ENCODE assay signal across 7 cellular contexts in genomic region chr16:70800306-70800705, GRCh38. TPM values are rescaled to one million over a fixed set of nuclear protein-coding genes. Genes with fewer than 3 reads are reported as not detected.
DNase-seq lines count a peak whose midpoint lies in the region; ATAC-seq and TF ChIP-seq lines count a peak whose summit lies in the region.

No MANE protein-coding gene starts in this region.

- no peak overlapping the region for H2BK12ac ChIP-seq in H9 (ENCODE audit: insufficient read length, low read depth, low read length)

- H3K9me3 Mint-ChIP-seq in H9, result no peaks in the 10 kb centered on the region; a peak in 1 of 5 replicates

- no peak overlapping the region for H2AK5ac ChIP-seq in H9 (ENCODE audit: insufficient read length, low read length)

- peak overlapping the region; percentile 85 to 93 for H3K4me3 Mint-ChIP-seq in H9

- H3K14ac ChIP-seq in H9 (ENCODE audit: insufficient read depth, low read length), result peak overlapping the region; percentile 19; the same call in 1 of the 2 replicates

- TF ChIP-seq CTCF in H9 (conservative IDR thresholded peaks at IDR 0.05) (no peak), RWPE2 (IDR thresholded peaks at IDR 0.05; ENCODE audit: poor library complexity, severe bottlenecking) (no peak), fibroblast of lung (conservative IDR thresholded peaks at IDR 0.05 in 1 of 2, IDR thresholded peaks at IDR 0.05 in 1 of 2; ENCODE audit: low read depth in 1 of 2, low read length in 2 of 2) (no peak), psoas muscle (IDR thresholded peaks at IDR 0.05) (no peak)

- H3K27ac ChIP-seq in H9 (ENCODE audit: insufficient read length, low read depth, low read length) (no peak overlapping the region), RWPE2 (ENCODE audit: poor library complexity, severe bottlenecking) (no peak overlapping the region), fibroblast of lung (ENCODE audit: insufficient read depth, low read length) (peak overlapping the region; percentile 72), psoas muscle (peak overlapping the region; percentile 70)

- H3K9me3 ChIP-seq in H9 (ENCODE audit: control insufficient read depth, low read depth, low read length) (no peaks in the 10 kb centered on the region), RWPE2 (ENCODE audit: severe bottlenecking) (no peaks in the 10 kb centered on the region), fibroblast of lung (ENCODE audit: control insufficient read depth, insufficient read depth, low read depth, low read length) (no peaks in the 10 kb centered on the region), psoas muscle (no peaks in the 10 kb centered on the region)

- no CpG with 5 or more reads among the region's 7 CpGs for WGBS in H9 (ENCODE audit: extremely low coverage, insufficient read length, low lambda C conversion rate)
- WGBS in psoas muscle, 3 donors, result 14 to 17% (median 17%) methylated on average over 7 of the region's 7 CpGs

- no peak overlapping the region for H2BK20ac ChIP-seq in H9 (ENCODE audit: low read depth, low read length, poor library complexity, severe bottlenecking)

- H2AFZ ChIP-seq in H9 (ENCODE audit: low read length) (peak overlapping the region; percentile 6), fibroblast of lung (ENCODE audit: low read length) (peak overlapping the region; percentile 68)

- H3K4me3 ChIP-seq in RWPE2 (ENCODE audit: severe bottlenecking) (peak overlapping the region; percentile 69), fibroblast of lung (replicated peaks in 1 of 4; ENCODE audit: control extremely low read depth in 1 of 4, insufficient read depth in 1 of 4, low read depth in 3 of 4, low read length in 4 of 4) (peak overlapping the region; percentile 81 to 98 (median 88)), psoas muscle (peak overlapping the region; percentile 92)

- peak overlapping the region in 2 of 3 experiments; percentile 94 to 96; a peak in 5 of 7 replicates for H3K27ac Mint-ChIP-seq in H9

- H4K8ac ChIP-seq in H9 (replicated peaks; ENCODE audit: insufficient read length, low read depth, low read length), result no peak overlapping the region

- DNase-seq in H9 (no peak), RWPE2 (ENCODE audit: low spot score) (no peak), fibroblast of lung (ENCODE audit: low read depth in 2 of 2) (no peak), psoas muscle (no peak), DMS 273 (lab: John Stamatoyannopoulos, UW; ENCODE audit: unreplicated experiment) (no peak), iPS-NIHi11 (ENCODE audit: low spot score) (no peak), DMS79 (lab: John Stamatoyannopoulos, UW) (no peak)

- peaks cover 3% of the 10 kb centered on the region for H3K23me2 ChIP-seq in H9 (ENCODE audit: insufficient read length, low read depth, low read length, poor library complexity, severe bottlenecking)

- no peak overlapping the region for H3K56ac ChIP-seq in H9 (ENCODE audit: insufficient read length, low read depth, low read length)

- no peaks in the 10 kb centered on the region for H3K4me1 ChIP-seq in H9 (ENCODE audit: insufficient read depth, low read length)
- peaks cover 22% of the 10 kb centered on the region for H3K4me1 ChIP-seq in RWPE2 (ENCODE audit: insufficient read depth, poor library complexity, severe bottlenecking)
- peaks cover 5% of the 10 kb centered on the region for H3K4me1 ChIP-seq in fibroblast of lung (ENCODE audit: control insufficient read depth, extremely low read depth, insufficient read depth, low read length)
- H3K4me1 ChIP-seq in psoas muscle, result peaks cover 10% of the 10 kb centered on the region

- peaks cover 0 to 8% (median 4%) of the 10 kb centered on the region in 3 experiments; a peak in 4 of 7 replicates for H3K36me3 Mint-ChIP-seq in H9 (ENCODE audit: insufficient read depth in 1 of 3, low read depth in 3 of 3)

- H3K27me3 ChIP-seq in H9 (ENCODE audit: insufficient read depth, low read length) (no peaks in the 10 kb centered on the region; the same call in 1 of the 2 replicates), RWPE2 (ENCODE audit: insufficient read depth, poor library complexity, severe bottlenecking) (no peaks in the 10 kb centered on the region), fibroblast of lung (ENCODE audit: control insufficient read depth, insufficient read depth, low read length) (no peaks in the 10 kb centered on the region), psoas muscle (ENCODE audit: insufficient read depth in 3 of 3, low read length in 2 of 3) (peaks cover 0 to 2% (median 0%) of the 10 kb centered on the region in 3 donors)

- ATAC-seq in RWPE2 (ENCODE audit: low read depth) (no peak), psoas muscle (peak in 1 of 4 donors; percentile 1)

- H2BK5ac ChIP-seq in H9 (ENCODE audit: insufficient read length, low read length), result no peak overlapping the region

- peak overlapping the region; percentile 78 for H3K9ac ChIP-seq in H9 (ENCODE audit: extremely low read depth, insufficient read length, low read length)
- peak overlapping the region; percentile 83 for H3K9ac ChIP-seq in fibroblast of lung (ENCODE audit: insufficient read depth, low read length)

- no peak overlapping the region for H4K91ac ChIP-seq in H9 (ENCODE audit: insufficient read length, low read depth, low read length)

- H4K5ac ChIP-seq in H9 (ENCODE audit: insufficient read length, low read depth, low read length), result no peak overlapping the region

- intact Hi-C loops in psoas muscle (cut with DNase I), result no loop called here

- peaks cover 18 to 21% of the 10 kb centered on the region in 2 experiments for H3K4me1 Mint-ChIP-seq in H9

- H3K23ac ChIP-seq in H9 (ENCODE audit: insufficient read length, low read depth, low read length), result no peak overlapping the region

- no peak overlapping the region for H3K4ac ChIP-seq in H9 (ENCODE audit: low read depth, low read length)

- no peaks in the 10 kb centered on the region for H4K20me1 ChIP-seq in H9 (ENCODE audit: control insufficient read depth, insufficient read depth, insufficient read length)
- no peaks in the 10 kb centered on the region for H4K20me1 ChIP-seq in fibroblast of lung (ENCODE audit: control insufficient read depth, extremely low read depth, insufficient read depth, low read length)

- peak overlapping the region; percentile 61 for H3K4me2 ChIP-seq in H9 (ENCODE audit: insufficient read depth, insufficient read length, low read length)
- H3K4me2 ChIP-seq in fibroblast of lung (ENCODE audit: extremely low read depth, insufficient read depth, low read length), result peak overlapping the region; percentile 98

- H3K79me1 ChIP-seq in H9 (ENCODE audit: insufficient read depth, low read depth, low read length, poor library complexity, severe bottlenecking), result peaks cover 8% of the 10 kb centered on the region

- H3K18ac ChIP-seq in H9 (ENCODE audit: insufficient read length, low read depth, low read length), result no peak overlapping the region

- H3T11ph ChIP-seq in H9 (ENCODE audit: low read length), result no peak overlapping the region

- H3K36me3 ChIP-seq in RWPE2 (ENCODE audit: low read depth) (peaks cover 4% of the 10 kb centered on the region; the same call in 1 of the 2 replicates), fibroblast of lung (ENCODE audit: control insufficient read depth, insufficient read depth, low read length) (no peaks in the 10 kb centered on the region), psoas muscle (ENCODE audit: insufficient read depth in 1 of 2, low read depth in 1 of 2) (no peaks in the 10 kb centered on the region)

- no peak overlapping the region for H2BK120ac ChIP-seq in H9 (ENCODE audit: low read depth, low read length, poor library complexity, severe bottlenecking)

- H3K27me3 Mint-ChIP-seq in H9 (ENCODE audit: low read depth), result peaks cover 38% of the 10 kb centered on the region

- H2BK15ac ChIP-seq in H9 (ENCODE audit: low read depth, low read length), result no peak overlapping the region

- H3K79me2 ChIP-seq in H9 (ENCODE audit: insufficient read depth, low read length) (peaks cover 11% of the 10 kb centered on the region; the same call in 1 of the 2 replicates), fibroblast of lung (ENCODE audit: control insufficient read depth, insufficient read depth, low read length) (peaks cover 39% of the 10 kb centered on the region)

RNA-seq across cellular contexts. Expression of gene VAC14, which starts 0.7 kb away (rescaled TPM):
- total RNA-seq in H9 (2021) (47.7 and 49.9 TPM in 2 replicates), fibroblast of lung (18.5 and 29.2 TPM in 2 replicates), psoas muscle (10 to 100 TPM; 20.0 to 24.3 (median 23.7) TPM)
- polyA plus RNA-seq in fibroblast of lung (25.0 and 35.3 TPM in 2 replicates), psoas muscle (10 to 100 TPM; 19.9 to 23.0 (median 20.5) TPM)
- polyA plus RNA-seq in fibroblast of lung (2012), result 29.7 and 42.1 TPM in 2 replicates
- 104 and 105 TPM in 2 replicates for polyA minus RNA-seq in fibroblast of lung (ENCODE audit: low replicate concordance)

Comparison
In these comparisons a context has a peak if more than half of its experiments do, and no peak if none do; other contexts are left out.
1. H3K27ac ChIP-seq: peak in fibroblast of lung (single experiment) and psoas muscle (single experiment); none in H9 (single experiment) and RWPE2 (single experiment).
2. Peak in every context shown above with its lines, with median percentiles within 50 percentile points of each other: H3K4me3 ChIP-seq.